Comparison of ENCODE assay signal across 14 cellular contexts in the genomic region with DNA sequence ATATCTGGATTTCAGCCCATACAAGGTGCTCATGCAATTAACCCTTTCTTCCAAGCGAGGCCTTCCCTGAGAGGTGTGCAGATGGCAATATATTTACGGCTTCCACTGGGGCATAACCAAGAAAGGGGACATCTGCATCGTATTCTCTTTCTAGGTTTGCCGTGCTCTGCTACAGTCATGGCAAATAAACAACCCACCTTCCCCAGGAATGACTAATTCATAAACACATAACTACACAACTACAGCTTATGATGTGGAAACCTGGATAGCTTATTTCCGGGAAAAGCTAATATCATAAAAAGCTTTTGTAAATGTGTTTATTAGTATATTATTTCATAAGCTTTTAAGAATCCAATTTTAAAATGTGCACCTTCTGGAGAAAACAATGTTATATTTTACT.
"Had no signal": no experiment of that assay in that cellular context is flagged by ENCODE, and none has a peak within 500 bp of the region (broad histone marks: within the 10 kb centered on the region; RNA-seq: fewer than 3 reads in every experiment).

No MANE protein-coding gene starts in this region.

- H3K36me3 Mint-ChIP-seq: activated naive CD4-positive, alpha-beta T cell treated with anti-CD3 and anti-CD28 coated beads, Interleukin-2, amount 50 U/mL, for 24 hours had no signal

- H3K4me3 Mint-ChIP-seq: activated CD4-positive, alpha-beta T cell treated with anti-CD3 and anti-CD28 coated beads, Interleukin-2, amount 10 ng/mL, durations not matched to agents 7 days and 5 days; activated CD8-positive, alpha-beta T cell treated with anti-CD3 and anti-CD28 coated beads, Interleukin-2, amount 10 ng/mL, durations not matched to agents 7 days and 5 days; activated naive CD4-positive, alpha-beta T cell treated with anti-CD3 and anti-CD28 coated beads, Interleukin-2, amount 50 U/mL, for 24 hours; activated T-cell treated with anti-CD3 and anti-CD28 coated beads, Interleukin-2, amount 50 U/mL, for 4 hours had no signal

- DNase-seq: activated CD4-positive, alpha-beta T cell treated with anti-CD3 and anti-CD28 coated beads, Interleukin-2, amount 10 ng/mL, durations not matched to agents 7 days and 5 days; activated CD8-positive, alpha-beta T cell treated with anti-CD3 and anti-CD28 coated beads, Interleukin-2, amount 10 ng/mL, durations not matched to agents 7 days and 5 days; activated effector memory CD4-positive, alpha-beta T cell treated with anti-CD3 and anti-CD28 coated beads, Interleukin-2, amount 50 U/mL, for 16 hours; activated T-cell treated with anti-CD3 and anti-CD28 coated beads, Interleukin-2, amount 50 U/mL, for 4 hours; effector CD4-positive, alpha-beta T cell; gastrocnemius medialis; heart left ventricle; kidney; left ventricle myocardium inferior; mammary epithelial cell; stimulated activated naive CD4-positive, alpha-beta T cell; thyroid gland had no signal

- ATAC-seq: activated CD8-positive, alpha-beta T cell treated with anti-CD3 and anti-CD28 coated beads, Interleukin-2, amount 10 ng/mL, durations not matched to agents 7 days and 5 days; activated T-cell treated with anti-CD3 and anti-CD28 coated beads, Interleukin-2, amount 50 U/mL, for 4 hours; gastrocnemius medialis; heart left ventricle had no signal

- H3K27ac Mint-ChIP-seq: activated CD4-positive, alpha-beta T cell treated with anti-CD3 and anti-CD28 coated beads, Interleukin-2, amount 10 ng/mL, durations not matched to agents 7 days and 5 days; activated CD8-positive, alpha-beta T cell treated with anti-CD3 and anti-CD28 coated beads, Interleukin-2, amount 10 ng/mL, durations not matched to agents 7 days and 5 days; activated naive CD4-positive, alpha-beta T cell treated with anti-CD3 and anti-CD28 coated beads, Interleukin-2, amount 50 U/mL, for 24 hours; progenitor cell of endocrine pancreas had no signal

- H3K9me3 Mint-ChIP-seq: activated CD4-positive, alpha-beta T cell treated with anti-CD3 and anti-CD28 coated beads, Interleukin-2, amount 10 ng/mL, durations not matched to agents 7 days and 5 days; activated naive CD4-positive, alpha-beta T cell treated with anti-CD3 and anti-CD28 coated beads, Interleukin-2, amount 50 U/mL, for 24 hours; activated T-cell treated with anti-CD3 and anti-CD28 coated beads, Interleukin-2, amount 50 U/mL, for 4 hours had no signal

- H3K27me3 Mint-ChIP-seq: activated CD4-positive, alpha-beta T cell treated with anti-CD3 and anti-CD28 coated beads, Interleukin-2, amount 10 ng/mL, durations not matched to agents 7 days and 5 days; activated naive CD4-positive, alpha-beta T cell treated with anti-CD3 and anti-CD28 coated beads, Interleukin-2, amount 50 U/mL, for 24 hours; progenitor cell of endocrine pancreas had no signal
